In the genomic region with DNA sequence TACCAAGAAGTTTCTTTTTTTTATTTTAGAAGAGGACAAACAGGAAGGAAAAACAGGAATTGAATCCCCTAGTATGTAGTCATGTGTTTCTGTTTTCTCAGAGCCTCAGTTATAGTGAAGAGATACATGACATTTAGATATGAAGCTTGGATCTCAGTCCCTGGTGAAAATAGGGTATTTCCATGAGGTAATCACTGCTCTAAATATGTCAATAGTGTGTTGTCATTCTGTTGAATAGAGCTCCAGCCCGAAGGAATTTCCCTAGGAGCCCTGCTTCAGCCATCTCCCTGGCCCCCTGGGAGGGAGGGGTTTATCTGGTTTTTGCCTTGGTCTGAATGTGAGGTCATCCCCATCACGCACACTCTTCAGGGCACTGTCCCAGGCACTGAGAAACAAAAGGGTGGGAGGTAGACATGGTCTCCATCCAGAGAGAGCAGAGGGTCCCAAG, we compare ENCODE assay signal across 15 cellular contexts. TPM values are rescaled to one million over a fixed set of nuclear protein-coding genes. Genes with fewer than 3 reads are reported as not detected.
DNase-seq lines count a peak whose midpoint lies in the region; ATAC-seq, FAIRE-seq and TF ChIP-seq lines count a peak whose summit lies in the region.
"Had no signal": no experiment of that assay in that cellular context is flagged by ENCODE, and none has a peak within 500 bp of the region (broad histone marks: within the 10 kb centered on the region; RNA-seq: fewer than 3 reads in every experiment).

No MANE protein-coding gene starts in this region.

- peaks cover 28% of the 10 kb centered on the region for H3K4me1 Mint-ChIP-seq in activated naive CD8-positive, alpha-beta T cell (ENCODE audit: low read depth)
- H3K4me1 Mint-ChIP-seq: activated CD8-positive, alpha-beta memory T cell treated with anti-CD3 and anti-CD28 coated beads, Interleukin-2, amount 10 ng/mL, durations not matched to agents 7 days and 5 days; immature natural killer cell; nephron had no signal

- H3K27ac Mint-ChIP-seq in activated naive CD8-positive, alpha-beta T cell = peak overlapping the region; percentile 66
- H3K27ac Mint-ChIP-seq: activated CD8-positive, alpha-beta memory T cell treated with anti-CD3 and anti-CD28 coated beads, Interleukin-2, amount 10 ng/mL, durations not matched to agents 7 days and 5 days; nephron had no signal

- peak overlapping the region; percentile 44 for H3K27ac ChIP-seq in DOHH2 (ENCODE audit: low read depth, low read length)
- H3K27ac ChIP-seq in small intestine (ENCODE audit: low read depth in 1 of 2, low read length in 1 of 2) = no peak overlapping the region
- H3K27ac ChIP-seq: body of pancreas, KMS-11 had no signal

- peaks cover 9% of the 10 kb centered on the region for H3F3A ChIP-seq in DOHH2 (ENCODE audit: control insufficient read depth, insufficient read depth)

- no peak overlapping the region for H3K4me3 Mint-ChIP-seq in activated naive CD8-positive, alpha-beta T cell
- H3K4me3 Mint-ChIP-seq: activated CD8-positive, alpha-beta memory T cell treated with anti-CD3 and anti-CD28 coated beads, Interleukin-2, amount 10 ng/mL, durations not matched to agents 7 days and 5 days; immature natural killer cell; nephron had no signal

- H3K36me3 ChIP-seq in DOHH2 (ENCODE audit: control insufficient read depth, low read length) = no peaks in the 10 kb centered on the region
- no peaks in the 10 kb centered on the region for H3K36me3 ChIP-seq in small intestine (ENCODE audit: control insufficient read depth in 2 of 2, insufficient read depth in 2 of 2, low read length in 2 of 2)

- peak overlapping the region; percentile 14 for H3K4me3 ChIP-seq in DOHH2 (ENCODE audit: low read length)
- H3K4me3 ChIP-seq in small intestine (ENCODE audit: low read depth in 1 of 2, low read length in 2 of 2) = no peak overlapping the region
- H3K4me3 ChIP-seq: body of pancreas had no signal

- no peaks in the 10 kb centered on the region for H4K20me1 ChIP-seq in DOHH2 (ENCODE audit: control insufficient read depth, insufficient read depth, low read depth, low read length)

- ATAC-seq in GM19035 (IDR thresholded peaks at IDR 0.05; ENCODE audit: unreplicated experiment) = peak; percentile 43
- ATAC-seq in HG02973 (IDR thresholded peaks at IDR 0.05; ENCODE audit: unreplicated experiment) = peak; percentile 41
- no peak for ATAC-seq in HG03139 (IDR thresholded peaks at IDR 0.05; ENCODE audit: unreplicated experiment)
- ATAC-seq: activated CD8-positive, alpha-beta memory T cell treated with anti-CD3 and anti-CD28 coated beads, Interleukin-2, amount 10 ng/mL, durations not matched to agents 7 days and 5 days; body of pancreas; esophagus mucosa had no signal

- H3K9me3 ChIP-seq in DOHH2 (ENCODE audit: control insufficient read depth, insufficient read depth, low read length) = no peaks in the 10 kb centered on the region
- H3K9me3 ChIP-seq in small intestine (ENCODE audit: control insufficient read depth, low read depth) = no peaks in the 10 kb centered on the region
- H3K9me3 ChIP-seq: body of pancreas had no signal

- no peak for DNase-seq in small intestine
- DNase-seq in erythroblast (lab: John Stamatoyannopoulos, UW) = no peak
- no peak for DNase-seq in NCI-H524 (lab: John Stamatoyannopoulos, UW)
- DNase-seq: activated CD8-positive, alpha-beta memory T cell treated with anti-CD3 and anti-CD28 coated beads, Interleukin-2, amount 10 ng/mL, durations not matched to agents 7 days and 5 days; body of pancreas; immature natural killer cell; NCI-H748 treated with DMSO at 0.1 percent for 48 hours had no signal

- no peak for TF ChIP-seq CTCF in DOHH2 (IDR thresholded peaks at IDR 0.05; ENCODE audit: low read depth, low read length, poor library complexity, severe bottlenecking)

- H3K4me1 ChIP-seq in DOHH2 (ENCODE audit: control insufficient read depth, low read length) (peaks cover 70% of the 10 kb centered on the region), small intestine (ENCODE audit: control insufficient read depth in 2 of 2, insufficient read depth in 1 of 2, low read depth in 1 of 2, low read length in 1 of 2) (no peaks in the 10 kb centered on the region)
- H3K4me1 ChIP-seq: body of pancreas had no signal

- H3K27me3 ChIP-seq in DOHH2 (ENCODE audit: control insufficient read depth, low read length) (no peaks in the 10 kb centered on the region), small intestine (ENCODE audit: control insufficient read depth in 2 of 2, insufficient read depth in 2 of 2, low read length in 2 of 2) (no peaks in the 10 kb centered on the region)
- H3K27me3 ChIP-seq: body of pancreas had no signal

- no peaks in the 10 kb centered on the region for H3K27me3 Mint-ChIP-seq in activated naive CD8-positive, alpha-beta T cell
- H3K27me3 Mint-ChIP-seq: activated CD8-positive, alpha-beta memory T cell treated with anti-CD3 and anti-CD28 coated beads, Interleukin-2, amount 10 ng/mL, durations not matched to agents 7 days and 5 days had no signal

- FAIRE-seq in small intestine (lab: Jason Lieb, UNC) = no peak

- 58 to 64% (median 59%) methylated on average over 2 of the region's 2 CpGs for WGBS in small intestine, 3 donors

- peaks cover 4% of the 10 kb centered on the region for H3K36me3 Mint-ChIP-seq in activated naive CD8-positive, alpha-beta T cell
- H3K36me3 Mint-ChIP-seq: activated CD8-positive, alpha-beta memory T cell treated with anti-CD3 and anti-CD28 coated beads, Interleukin-2, amount 10 ng/mL, durations not matched to agents 7 days and 5 days; immature natural killer cell had no signal

- peak overlapping the region; percentile 57 for H3K4me2 ChIP-seq in DOHH2 (ENCODE audit: low read length)
- H3K4me2 ChIP-seq: KMS-11 had no signal

- no peaks in the 10 kb centered on the region for H3K79me2 ChIP-seq in DOHH2 (ENCODE audit: control insufficient read depth, low read length)

- TF ChIP-seq POLR2A in erythroblast (IDR thresholded peaks at IDR 0.05; ENCODE audit: low read length) = no peak

- no peaks in the 10 kb centered on the region for H3K9me3 Mint-ChIP-seq in activated naive CD8-positive, alpha-beta T cell (ENCODE audit: low read depth)
- H3K9me3 Mint-ChIP-seq: nephron had no signal

- no peaks in the 10 kb centered on the region for H3K9me2 ChIP-seq in DOHH2 (replicated peaks; ENCODE audit: control insufficient read depth, low read length)

RNA-seq across cellular contexts. Expression of gene REL, which starts 47.1 kb away (rescaled TPM):
- polyA plus RNA-seq in small intestine = 1 to 10 TPM in 2 of 3 donors, under 1 TPM in 1; 0.81 to 3.5 (median 2.2) TPM
